ENCODE assay signal across 1 cellular context in genomic region chr2:83585250-83585649, GRCh38.
TF ChIP-seq lines count a peak whose summit lies in the region.

No MANE protein-coding gene starts in this region.

TF ChIP-seq in GM12878, 131 proteins besides CTCF, POLR2A, EP300 and RAD21:
- peak; percentile 85 for TF ChIP-seq ZBTB40 (IDR thresholded peaks at IDR 0.05; ENCODE audit: borderline replicate concordance)
- no peak for TF ChIP-seq HDGF (IDR thresholded peaks at IDR 0.05)
- TF ChIP-seq, protein P1, sequence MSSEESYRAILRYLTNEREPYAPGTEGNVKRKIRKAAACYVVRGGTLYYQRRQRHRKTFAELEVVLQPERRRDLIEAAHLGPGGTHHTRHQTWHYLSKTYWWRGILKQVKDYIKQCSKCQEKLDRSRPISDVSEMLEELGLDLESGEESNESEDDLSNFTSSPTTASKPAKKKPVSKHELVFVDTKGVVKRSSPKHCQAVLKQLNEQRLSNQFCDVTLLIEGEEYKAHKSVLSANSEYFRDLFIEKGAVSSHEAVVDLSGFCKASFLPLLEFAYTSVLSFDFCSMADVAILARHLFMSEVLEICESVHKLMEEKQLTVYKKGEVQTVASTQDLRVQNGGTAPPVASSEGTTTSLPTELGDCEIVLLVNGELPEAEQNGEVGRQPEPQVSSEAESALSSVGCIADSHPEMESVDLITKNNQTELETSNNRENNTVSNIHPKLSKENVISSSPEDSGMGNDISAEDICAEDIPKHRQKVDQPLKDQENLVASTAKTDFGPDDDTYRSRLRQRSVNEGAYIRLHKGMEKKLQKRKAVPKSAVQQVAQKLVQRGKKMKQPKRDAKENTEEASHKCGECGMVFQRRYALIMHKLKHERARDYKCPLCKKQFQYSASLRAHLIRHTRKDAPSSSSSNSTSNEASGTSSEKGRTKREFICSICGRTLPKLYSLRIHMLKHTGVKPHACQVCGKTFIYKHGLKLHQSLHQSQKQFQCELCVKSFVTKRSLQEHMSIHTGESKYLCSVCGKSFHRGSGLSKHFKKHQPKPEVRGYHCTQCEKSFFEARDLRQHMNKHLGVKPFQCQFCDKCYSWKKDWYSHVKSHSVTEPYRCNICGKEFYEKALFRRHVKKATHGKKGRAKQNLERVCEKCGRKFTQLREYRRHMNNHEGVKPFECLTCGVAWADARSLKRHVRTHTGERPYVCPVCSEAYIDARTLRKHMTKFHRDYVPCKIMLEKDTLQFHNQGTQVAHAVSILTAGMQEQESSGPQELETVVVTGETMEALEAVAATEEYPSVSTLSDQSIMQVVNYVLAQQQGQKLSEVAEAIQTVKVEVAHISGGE (CRISPR knock-in tag; IDR thresholded peaks at IDR 0.05) = no peak
TF ChIP-seq in GM12878: peak in this region for 1.
